ENCODE assay signal across 16 cellular contexts in genomic region chr10:124072541-124072940, GRCh38.
"Had no signal": no experiment of that assay in that cellular context is flagged by ENCODE, and none has a peak within 500 bp of the region (broad histone marks: within the 10 kb centered on the region; RNA-seq: fewer than 3 reads in every experiment).

No MANE protein-coding gene starts in this region.

- H3K27ac Mint-ChIP-seq: activated naive CD4-positive, alpha-beta T cell treated with anti-CD3 and anti-CD28 coated beads, Interleukin-2, amount 10 ng/mL, durations not matched to agents 7 days and 5 days; dendritic cell treated with granulocyte-macrophage colony-stimulating factor and Interleukin-4, amounts not matched to agents 40 ng/mL and 50 ng/mL, for 4 days; mesothelial cell of epicardium had no signal

- H3K36me3 Mint-ChIP-seq: activated naive CD4-positive, alpha-beta T cell treated with anti-CD3 and anti-CD28 coated beads, Interleukin-2, amount 10 ng/mL, durations not matched to agents 7 days and 5 days; mesothelial cell of epicardium had no signal

- H3K36me3 ChIP-seq: lower lobe of right lung, ovary, right lobe of liver, stomach, upper lobe of right lung had no signal

- H3K27ac ChIP-seq: lower lobe of right lung, ovary, right lobe of liver, testis, upper lobe of right lung, VCaP had no signal

- H3K4me1 ChIP-seq: right lobe of liver, upper lobe of right lung had no signal

- H3K9me3 Mint-ChIP-seq: activated naive CD4-positive, alpha-beta T cell treated with anti-CD3 and anti-CD28 coated beads, Interleukin-2, amount 10 ng/mL, durations not matched to agents 7 days and 5 days; dendritic cell treated with granulocyte-macrophage colony-stimulating factor and Interleukin-4, amounts not matched to agents 40 ng/mL and 50 ng/mL, for 4 days; mesothelial cell of epicardium; neural crest cell had no signal

- H3K4me3 Mint-ChIP-seq: activated naive CD4-positive, alpha-beta T cell treated with anti-CD3 and anti-CD28 coated beads, Interleukin-2, amount 10 ng/mL, durations not matched to agents 7 days and 5 days; dendritic cell treated with granulocyte-macrophage colony-stimulating factor and Interleukin-4, amounts not matched to agents 40 ng/mL and 50 ng/mL, for 4 days; mesothelial cell of epicardium; neural crest cell had no signal

- DNase-seq: activated CD4-positive, alpha-beta T cell treated with anti-CD3 and anti-CD28 coated beads, Interleukin-2, amount 50 U/mL, for 48 hours; activated naive CD4-positive, alpha-beta T cell treated with anti-CD3 and anti-CD28 coated beads, Interleukin-2, amount 10 ng/mL, durations not matched to agents 7 days and 5 days; effector memory CD4-positive, alpha-beta T cell; foreskin fibroblast; head of caudate nucleus; left cardiac atrium; lower lobe of right lung; ovary; right lobe of liver; stomach; testis; upper lobe of right lung had no signal

- ATAC-seq: left cardiac atrium, lower lobe of right lung, right lobe of liver, upper lobe of right lung had no signal

- H3K27me3 ChIP-seq: ovary, right lobe of liver, stomach, testis, upper lobe of right lung had no signal

- H3K4me3 ChIP-seq: lower lobe of right lung, ovary, right lobe of liver, stomach, testis, upper lobe of right lung had no signal

- H3K9me3 ChIP-seq: lower lobe of right lung, ovary, right lobe of liver, stomach, testis, upper lobe of right lung had no signal
